Comparison of ENCODE assay signal across 1 cellular context in the genomic region with DNA sequence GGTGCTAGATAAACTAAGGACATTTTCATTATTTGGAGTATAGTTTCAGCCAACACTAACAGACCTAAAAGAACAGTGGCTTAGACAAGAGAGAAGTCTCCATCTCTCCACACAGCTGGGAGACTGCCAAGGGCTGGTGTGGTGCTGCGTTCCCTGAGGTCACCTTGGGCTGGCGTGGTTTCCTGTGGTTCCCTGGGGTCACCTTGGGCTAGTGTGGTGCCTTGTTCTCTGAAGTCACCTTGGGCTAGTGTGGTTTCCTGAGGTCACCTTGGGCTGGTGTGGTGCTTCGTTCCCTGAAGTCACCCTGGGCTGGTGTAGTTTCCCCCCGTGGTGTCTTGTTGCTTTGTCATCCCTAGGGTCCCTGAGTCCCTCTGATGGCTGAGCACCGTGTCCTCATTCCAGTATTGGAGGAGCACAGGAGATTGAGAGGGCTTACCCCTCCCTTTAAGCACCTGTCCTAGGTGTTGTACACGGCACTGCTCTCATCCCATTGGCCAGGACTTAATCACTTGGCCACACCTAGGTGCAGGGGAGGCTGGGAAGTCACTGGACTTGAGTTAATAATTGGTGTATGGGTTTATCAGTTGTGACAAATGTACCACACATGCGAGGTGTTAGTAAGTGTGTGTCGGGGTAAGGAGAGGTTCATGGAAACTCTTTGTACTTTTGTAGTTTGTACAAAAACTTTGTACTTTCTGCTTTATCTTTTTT.
TF ChIP-seq lines count a peak whose summit lies in the region.

No MANE protein-coding gene starts in this region.

TF ChIP-seq in K562, 482 proteins besides CTCF, POLR2A, EP300 and RAD21:
- TF ChIP-seq, protein P1, sequence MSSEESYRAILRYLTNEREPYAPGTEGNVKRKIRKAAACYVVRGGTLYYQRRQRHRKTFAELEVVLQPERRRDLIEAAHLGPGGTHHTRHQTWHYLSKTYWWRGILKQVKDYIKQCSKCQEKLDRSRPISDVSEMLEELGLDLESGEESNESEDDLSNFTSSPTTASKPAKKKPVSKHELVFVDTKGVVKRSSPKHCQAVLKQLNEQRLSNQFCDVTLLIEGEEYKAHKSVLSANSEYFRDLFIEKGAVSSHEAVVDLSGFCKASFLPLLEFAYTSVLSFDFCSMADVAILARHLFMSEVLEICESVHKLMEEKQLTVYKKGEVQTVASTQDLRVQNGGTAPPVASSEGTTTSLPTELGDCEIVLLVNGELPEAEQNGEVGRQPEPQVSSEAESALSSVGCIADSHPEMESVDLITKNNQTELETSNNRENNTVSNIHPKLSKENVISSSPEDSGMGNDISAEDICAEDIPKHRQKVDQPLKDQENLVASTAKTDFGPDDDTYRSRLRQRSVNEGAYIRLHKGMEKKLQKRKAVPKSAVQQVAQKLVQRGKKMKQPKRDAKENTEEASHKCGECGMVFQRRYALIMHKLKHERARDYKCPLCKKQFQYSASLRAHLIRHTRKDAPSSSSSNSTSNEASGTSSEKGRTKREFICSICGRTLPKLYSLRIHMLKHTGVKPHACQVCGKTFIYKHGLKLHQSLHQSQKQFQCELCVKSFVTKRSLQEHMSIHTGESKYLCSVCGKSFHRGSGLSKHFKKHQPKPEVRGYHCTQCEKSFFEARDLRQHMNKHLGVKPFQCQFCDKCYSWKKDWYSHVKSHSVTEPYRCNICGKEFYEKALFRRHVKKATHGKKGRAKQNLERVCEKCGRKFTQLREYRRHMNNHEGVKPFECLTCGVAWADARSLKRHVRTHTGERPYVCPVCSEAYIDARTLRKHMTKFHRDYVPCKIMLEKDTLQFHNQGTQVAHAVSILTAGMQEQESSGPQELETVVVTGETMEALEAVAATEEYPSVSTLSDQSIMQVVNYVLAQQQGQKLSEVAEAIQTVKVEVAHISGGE (CRISPR knock-in tag; IDR thresholded peaks at IDR 0.05), result 0 out of 6 replicates have a peak, but pooled peaks of 1 of the 3 experiments have one; percentile 15
- TF ChIP-seq ESRRA (IDR thresholded peaks at IDR 0.05; ENCODE audit: borderline replicate concordance, low read depth) (peak; percentile 98), ZNF644 (tag; IDR thresholded peaks at IDR 0.05; ENCODE audit: low read depth) (no peak), MYNN (IDR thresholded peaks at IDR 0.05) (no peak), MYNN (CRISPR knock-in tag; IDR thresholded peaks at IDR 0.05) (no peak), ZNF699 (CRISPR knock-in tag; IDR thresholded peaks at IDR 0.05; ENCODE audit: insufficient replicate concordance) (no peak), ZNF197 (CRISPR knock-in tag; IDR thresholded peaks at IDR 0.05; ENCODE audit: low read depth) (0 out of 2 replicates have a peak, but pooled peaks have one; percentile 20), STAT5B (CRISPR knock-in tag; IDR thresholded peaks at IDR 0.05) (no peak), SLC30A9 (CRISPR knock-in tag; IDR thresholded peaks at IDR 0.05) (no peak), NEUROD1 (IDR thresholded peaks at IDR 0.05; ENCODE audit: borderline replicate concordance, low read depth, low read length, partially characterized antibody) (no peak), RBBP5 (IDR thresholded peaks at IDR 0.05; ENCODE audit: borderline replicate concordance, insufficient read depth, low read length, poor library complexity, severe bottlenecking) (no peak), ZNF785 (CRISPR knock-in tag; IDR thresholded peaks at IDR 0.05) (no peak), SRSF3 (IDR thresholded peaks at IDR 0.05; ENCODE audit: insufficient read depth, low read length) (no peak), WHSC1 (IDR thresholded peaks at IDR 0.05; ENCODE audit: low read length) (peak; percentile 50), KAT7 (CRISPR knock-in tag; IDR thresholded peaks at IDR 0.05; ENCODE audit: borderline replicate concordance) (no peak), JUND (IDR thresholded peaks at IDR 0.05; ENCODE audit: borderline replicate concordance, low read depth, low read length) (no peak), JUND (tag; IDR thresholded peaks at IDR 0.05; ENCODE audit: borderline replicate concordance, low read depth, low read length) (no peak), CTBP1 (IDR thresholded peaks at IDR 0.05; ENCODE audit: borderline replicate concordance) (no peak), NFIX (CRISPR knock-in tag; IDR thresholded peaks at IDR 0.05; ENCODE audit: low read depth) (no peak), ZNF23 (CRISPR knock-in tag; IDR thresholded peaks at IDR 0.05) (no peak), ZNF766 (CRISPR knock-in tag; conservative IDR thresholded peaks at IDR 0.05) (peak; percentile 68; the same call in 1 of the 2 replicates), ETV1 (tag; conservative IDR thresholded peaks at IDR 0.05; ENCODE audit: low read depth) (no peak), NR4A1 (CRISPR knock-in tag; IDR thresholded peaks at IDR 0.05) (no peak), NR4A1 (tag; IDR thresholded peaks at IDR 0.05) (peak; percentile 79)
- TF ChIP-seq, protein P2, sequence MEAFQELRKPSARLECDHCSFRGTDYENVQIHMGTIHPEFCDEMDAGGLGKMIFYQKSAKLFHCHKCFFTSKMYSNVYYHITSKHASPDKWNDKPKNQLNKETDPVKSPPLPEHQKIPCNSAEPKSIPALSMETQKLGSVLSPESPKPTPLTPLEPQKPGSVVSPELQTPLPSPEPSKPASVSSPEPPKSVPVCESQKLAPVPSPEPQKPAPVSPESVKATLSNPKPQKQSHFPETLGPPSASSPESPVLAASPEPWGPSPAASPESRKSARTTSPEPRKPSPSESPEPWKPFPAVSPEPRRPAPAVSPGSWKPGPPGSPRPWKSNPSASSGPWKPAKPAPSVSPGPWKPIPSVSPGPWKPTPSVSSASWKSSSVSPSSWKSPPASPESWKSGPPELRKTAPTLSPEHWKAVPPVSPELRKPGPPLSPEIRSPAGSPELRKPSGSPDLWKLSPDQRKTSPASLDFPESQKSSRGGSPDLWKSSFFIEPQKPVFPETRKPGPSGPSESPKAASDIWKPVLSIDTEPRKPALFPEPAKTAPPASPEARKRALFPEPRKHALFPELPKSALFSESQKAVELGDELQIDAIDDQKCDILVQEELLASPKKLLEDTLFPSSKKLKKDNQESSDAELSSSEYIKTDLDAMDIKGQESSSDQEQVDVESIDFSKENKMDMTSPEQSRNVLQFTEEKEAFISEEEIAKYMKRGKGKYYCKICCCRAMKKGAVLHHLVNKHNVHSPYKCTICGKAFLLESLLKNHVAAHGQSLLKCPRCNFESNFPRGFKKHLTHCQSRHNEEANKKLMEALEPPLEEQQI (IDR thresholded peaks at IDR 0.05), result no peak
- TF ChIP-seq, protein P3, sequence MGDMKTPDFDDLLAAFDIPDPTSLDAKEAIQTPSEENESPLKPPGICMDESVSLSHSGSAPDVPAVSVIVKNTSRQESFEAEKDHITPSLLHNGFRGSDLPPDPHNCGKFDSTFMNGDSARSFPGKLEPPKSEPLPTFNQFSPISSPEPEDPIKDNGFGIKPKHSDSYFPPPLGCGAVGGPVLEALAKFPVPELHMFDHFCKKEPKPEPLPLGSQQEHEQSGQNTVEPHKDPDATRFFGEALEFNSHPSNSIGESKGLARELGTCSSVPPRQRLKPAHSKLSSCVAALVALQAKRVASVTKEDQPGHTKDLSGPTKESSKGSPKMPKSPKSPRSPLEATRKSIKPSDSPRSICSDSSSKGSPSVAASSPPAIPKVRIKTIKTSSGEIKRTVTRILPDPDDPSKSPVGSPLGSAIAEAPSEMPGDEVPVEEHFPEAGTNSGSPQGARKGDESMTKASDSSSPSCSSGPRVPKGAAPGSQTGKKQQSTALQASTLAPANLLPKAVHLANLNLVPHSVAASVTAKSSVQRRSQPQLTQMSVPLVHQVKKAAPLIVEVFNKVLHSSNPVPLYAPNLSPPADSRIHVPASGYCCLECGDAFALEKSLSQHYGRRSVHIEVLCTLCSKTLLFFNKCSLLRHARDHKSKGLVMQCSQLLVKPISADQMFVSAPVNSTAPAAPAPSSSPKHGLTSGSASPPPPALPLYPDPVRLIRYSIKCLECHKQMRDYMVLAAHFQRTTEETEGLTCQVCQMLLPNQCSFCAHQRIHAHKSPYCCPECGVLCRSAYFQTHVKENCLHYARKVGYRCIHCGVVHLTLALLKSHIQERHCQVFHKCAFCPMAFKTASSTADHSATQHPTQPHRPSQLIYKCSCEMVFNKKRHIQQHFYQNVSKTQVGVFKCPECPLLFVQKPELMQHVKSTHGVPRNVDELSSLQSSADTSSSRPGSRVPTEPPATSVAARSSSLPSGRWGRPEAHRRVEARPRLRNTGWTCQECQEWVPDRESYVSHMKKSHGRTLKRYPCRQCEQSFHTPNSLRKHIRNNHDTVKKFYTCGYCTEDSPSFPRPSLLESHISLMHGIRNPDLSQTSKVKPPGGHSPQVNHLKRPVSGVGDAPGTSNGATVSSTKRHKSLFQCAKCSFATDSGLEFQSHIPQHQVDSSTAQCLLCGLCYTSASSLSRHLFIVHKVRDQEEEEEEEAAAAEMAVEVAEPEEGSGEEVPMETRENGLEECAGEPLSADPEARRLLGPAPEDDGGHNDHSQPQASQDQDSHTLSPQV (IDR thresholded peaks at IDR 0.05), result peak; percentile 65
- TF ChIP-seq, protein P4, sequence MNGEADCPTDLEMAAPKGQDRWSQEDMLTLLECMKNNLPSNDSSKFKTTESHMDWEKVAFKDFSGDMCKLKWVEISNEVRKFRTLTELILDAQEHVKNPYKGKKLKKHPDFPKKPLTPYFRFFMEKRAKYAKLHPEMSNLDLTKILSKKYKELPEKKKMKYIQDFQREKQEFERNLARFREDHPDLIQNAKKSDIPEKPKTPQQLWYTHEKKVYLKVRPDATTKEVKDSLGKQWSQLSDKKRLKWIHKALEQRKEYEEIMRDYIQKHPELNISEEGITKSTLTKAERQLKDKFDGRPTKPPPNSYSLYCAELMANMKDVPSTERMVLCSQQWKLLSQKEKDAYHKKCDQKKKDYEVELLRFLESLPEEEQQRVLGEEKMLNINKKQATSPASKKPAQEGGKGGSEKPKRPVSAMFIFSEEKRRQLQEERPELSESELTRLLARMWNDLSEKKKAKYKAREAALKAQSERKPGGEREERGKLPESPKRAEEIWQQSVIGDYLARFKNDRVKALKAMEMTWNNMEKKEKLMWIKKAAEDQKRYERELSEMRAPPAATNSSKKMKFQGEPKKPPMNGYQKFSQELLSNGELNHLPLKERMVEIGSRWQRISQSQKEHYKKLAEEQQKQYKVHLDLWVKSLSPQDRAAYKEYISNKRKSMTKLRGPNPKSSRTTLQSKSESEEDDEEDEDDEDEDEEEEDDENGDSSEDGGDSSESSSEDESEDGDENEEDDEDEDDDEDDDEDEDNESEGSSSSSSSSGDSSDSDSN (IDR thresholded peaks at IDR 0.05; ENCODE audit: borderline replicate concordance in 1 of 2, low read depth in 2 of 2, low read length in 2 of 2), result no peak
- TF ChIP-seq, protein P5, sequence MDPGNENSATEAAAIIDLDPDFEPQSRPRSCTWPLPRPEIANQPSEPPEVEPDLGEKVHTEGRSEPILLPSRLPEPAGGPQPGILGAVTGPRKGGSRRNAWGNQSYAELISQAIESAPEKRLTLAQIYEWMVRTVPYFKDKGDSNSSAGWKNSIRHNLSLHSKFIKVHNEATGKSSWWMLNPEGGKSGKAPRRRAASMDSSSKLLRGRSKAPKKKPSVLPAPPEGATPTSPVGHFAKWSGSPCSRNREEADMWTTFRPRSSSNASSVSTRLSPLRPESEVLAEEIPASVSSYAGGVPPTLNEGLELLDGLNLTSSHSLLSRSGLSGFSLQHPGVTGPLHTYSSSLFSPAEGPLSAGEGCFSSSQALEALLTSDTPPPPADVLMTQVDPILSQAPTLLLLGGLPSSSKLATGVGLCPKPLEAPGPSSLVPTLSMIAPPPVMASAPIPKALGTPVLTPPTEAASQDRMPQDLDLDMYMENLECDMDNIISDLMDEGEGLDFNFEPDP (CRISPR knock-in tag; IDR thresholded peaks at IDR 0.05), result no peak
